In genomic region chr1:156928043-156928602, GRCh38 we compare ENCODE assay signal across 1 cellular context.
TF ChIP-seq lines count a peak whose summit lies in the region.

No MANE protein-coding gene starts in this region.

TF ChIP-seq in K562, 482 proteins besides CTCF, POLR2A, EP300 and RAD21 (continued from another document):
- TF ChIP-seq ZNF277 (CRISPR knock-in tag; IDR thresholded peaks at IDR 0.05; ENCODE audit: borderline replicate concordance) (no peak), RHOXF2B (CRISPR knock-in tag; conservative IDR thresholded peaks at IDR 0.05) (no peak), FUS (optimal IDR thresholded peaks at IDR 0.05; ENCODE audit: low read depth, low read length) (no peak), CLOCK (CRISPR knock-in tag; IDR thresholded peaks at IDR 0.05; ENCODE audit: borderline replicate concordance) (no peak), MBD2 (IDR thresholded peaks at IDR 0.05; ENCODE audit: borderline replicate concordance, low read depth) (no peak), EZH2 (IDR thresholded peaks at IDR 0.05; ENCODE audit: borderline replicate concordance, low read depth, low read length) (no peak), OTX1 (CRISPR knock-in tag; IDR thresholded peaks at IDR 0.05) (no peak), CTBP1 (IDR thresholded peaks at IDR 0.05; ENCODE audit: borderline replicate concordance) (0 out of 2 replicates have a peak, but pooled peaks have one; percentile 3), SMAD4 (CRISPR knock-in tag; conservative IDR thresholded peaks at IDR 0.05) (no peak), GABPB2 (CRISPR knock-in tag; conservative IDR thresholded peaks at IDR 0.05) (no peak), SMARCA4 (IDR thresholded peaks at IDR 0.05) (no peak), CXXC5 (CRISPR knock-in tag; IDR thresholded peaks at IDR 0.05) (no peak), TSHZ1 (CRISPR knock-in tag; IDR thresholded peaks at IDR 0.05) (no peak), TAF9B (IDR thresholded peaks at IDR 0.05; ENCODE audit: partially characterized antibody) (no peak), KDM1A (IDR thresholded peaks at IDR 0.05) (no peak), MCM5 (IDR thresholded peaks at IDR 0.05; ENCODE audit: low read depth) (no peak), VEZF1 (CRISPR knock-in tag; IDR thresholded peaks at IDR 0.05) (0 out of 2 replicates have a peak, but pooled peaks have one; percentile 6), ETV1 (tag; conservative IDR thresholded peaks at IDR 0.05; ENCODE audit: low read depth) (no peak), RFX5 (IDR thresholded peaks at IDR 0.05; ENCODE audit: low read depth, low read length) (no peak), ZBED1 (IDR thresholded peaks at IDR 0.05) (no peak), HDAC1 (IDR thresholded peaks at IDR 0.05) (0 out of 4 replicates have a peak, but pooled peaks of 1 of the 2 experiments have one; percentile 24), HIVEP1 (CRISPR knock-in tag; IDR thresholded peaks at IDR 0.05) (no peak), RBM25 (IDR thresholded peaks at IDR 0.05; ENCODE audit: low read depth, low read length, severe bottlenecking) (no peak), CBX2 (IDR thresholded peaks at IDR 0.05; ENCODE audit: insufficient read depth, low read length, poor library complexity, severe bottlenecking) (no peak), TEAD2 (tag; IDR thresholded peaks at IDR 0.05) (no peak), ARID4B (CRISPR knock-in tag; IDR thresholded peaks at IDR 0.05) (no peak), HNRNPL (IDR thresholded peaks at IDR 0.05; ENCODE audit: low read depth, low read length) (no peak), TRIM25 (IDR thresholded peaks at IDR 0.05; ENCODE audit: borderline replicate concordance) (0 out of 2 replicates have a peak, but pooled peaks have one; percentile 82), MTA1 (IDR thresholded peaks at IDR 0.05; ENCODE audit: borderline replicate concordance) (0 out of 2 replicates have a peak, but pooled peaks have one; percentile 69), JUNB (CRISPR knock-in tag; conservative IDR thresholded peaks at IDR 0.05) (no peak), ZNF512 (tag; IDR thresholded peaks at IDR 0.05) (peak; percentile 97), SIN3B (IDR thresholded peaks at IDR 0.05; ENCODE audit: low read depth) (no peak), FOXK2 (conservative IDR thresholded peaks at IDR 0.05 in 1 of 2, IDR thresholded peaks at IDR 0.05 in 1 of 2; ENCODE audit: low read depth in 2 of 2) (0 out of 4 replicates have a peak, but pooled peaks of 1 of the 2 experiments have one; percentile 17)
